Comparison of ENCODE assay signal across 17 cellular contexts in genomic region chr3:156522673-156523072, GRCh38.
"Had no signal": no experiment of that assay in that cellular context is flagged by ENCODE, and none has a peak within 500 bp of the region (broad histone marks: within the 10 kb centered on the region; RNA-seq: fewer than 3 reads in every experiment).

No MANE protein-coding gene starts in this region.

- H3K4me1 ChIP-seq: adrenal gland, body of pancreas, left lung had no signal

- H3K27me3 ChIP-seq: adrenal gland, body of pancreas, gastroesophageal sphincter, left lung, thyroid gland had no signal

- H3K9me3 ChIP-seq: adrenal gland, body of pancreas, gastroesophageal sphincter, left lung, mucosa of descending colon, thyroid gland had no signal

- DNase-seq: activated CD4-positive, alpha-beta T cell treated with anti-CD3 and anti-CD28 coated beads, Interleukin-2, amount 10 ng/mL, durations not matched to agents 7 days and 5 days; activated CD8-positive, alpha-beta memory T cell treated with anti-CD3 and anti-CD28 coated beads for 24 hours; activated naive CD4-positive, alpha-beta T cell treated with anti-CD3 and anti-CD28 coated beads, Interleukin-2, amount 10 ng/mL, durations not matched to agents 7 days and 5 days; adrenal gland; body of pancreas; central memory CD4-positive, alpha-beta T cell; effector CD8-positive, alpha-beta T cell; left lung; mucosa of descending colon; nucleus accumbens; right cardiac atrium; thyroid gland had no signal

- H3K36me3 ChIP-seq: adrenal gland, left lung had no signal

- H3K27ac ChIP-seq: adrenal gland, body of pancreas, coronary artery, gastroesophageal sphincter, left lung, thyroid gland had no signal

- ATAC-seq: body of pancreas; gastroesophageal sphincter; left lung; mucosa of descending colon; natural killer cell treated with Interleukin-12 subunit alpha and Interleukin-12 subunit beta and Interleukin-15 and Interleukin-18, amount 100 ng/mL, for 72 hours; right cardiac atrium; stimulated activated effector memory CD8-positive, alpha-beta T cell treated with anti-CD3 and anti-CD28 coated beads, Interleukin-12 subunit alpha, Interleukin-12 subunit beta, amount 100 ng/mL, for 72 hours; WTC11 had no signal

- H3K4me3 ChIP-seq: adrenal gland, body of pancreas, coronary artery, gastroesophageal sphincter, left lung, mucosa of descending colon, thyroid gland had no signal
